In genomic region chrX:135003876-135004623, GRCh38 we compare ENCODE assay signal across 8 cellular contexts. TPM values are rescaled to one million over a fixed set of nuclear protein-coding genes. Genes with fewer than 3 reads are reported as not detected.
A peak's percentile ranks its signal among the peaks of the same experiment; 100 is the strongest.
DNase-seq lines count a peak whose midpoint lies in the region; ATAC-seq, FAIRE-seq and TF ChIP-seq lines count a peak whose summit lies in the region.

No MANE protein-coding gene starts in this region.

- FAIRE-seq in GM12891 (lab: Jason Lieb, UNC), result peak; percentile 95

- H3K4me3 ChIP-seq in ascending aorta (peak overlapping the region; percentile 23 to 51), right atrium auricular region (peak overlapping the region; percentile 28 to 37), psoas muscle (peak overlapping the region; percentile 61), urinary bladder (ENCODE audit: low read depth, low read length) (peak overlapping the region; percentile 39)

- ATAC-seq in HG02870 (IDR thresholded peaks at IDR 0.05; ENCODE audit: unreplicated experiment) (peak; percentile 89), psoas muscle (peak; percentile 97 to 100 (median 98))

- no peaks in the 10 kb centered on the region for H3K36me3 ChIP-seq in ascending aorta
- no peaks in the 10 kb centered on the region for H3K36me3 ChIP-seq in right atrium auricular region
- H3K36me3 ChIP-seq in psoas muscle (ENCODE audit: insufficient read depth in 1 of 2, low read depth in 1 of 2), result no peaks in the 10 kb centered on the region
- no peaks in the 10 kb centered on the region for H3K36me3 ChIP-seq in urinary bladder (ENCODE audit: insufficient read depth)

- H3K9me3 ChIP-seq in ascending aorta (no peaks in the 10 kb centered on the region), right atrium auricular region (no peaks in the 10 kb centered on the region), psoas muscle (no peaks in the 10 kb centered on the region)

- DNase-seq in GM12891 (ENCODE audit: insufficient read length, low spot score) (peak; percentile 46), NCI-H1694 (lab: John Stamatoyannopoulos, UW) (peak; percentile 86), T-helper 2 cell (peak; percentile 65 to 89 (median 77)), ascending aorta (ENCODE audit: low spot score in 2 of 2) (peak; percentile 61 to 95), right atrium auricular region (ENCODE audit: low spot score) (peak; percentile 92), psoas muscle (peak; percentile 88 to 94)

- H3K4me1 ChIP-seq in ascending aorta (peaks cover 0 to 9% of the 10 kb centered on the region in 2 donors), right atrium auricular region (peaks cover 0 to 4% of the 10 kb centered on the region in 2 donors), psoas muscle (no peaks in the 10 kb centered on the region), urinary bladder (ENCODE audit: insufficient read depth) (no peaks in the 10 kb centered on the region)

- 0 to 32% (median 1%) methylated on average over 26 to 35 of the region's 35 CpGs for WGBS in psoas muscle, 3 donors
- under 1% methylated on average over 35 of the region's 35 CpGs for WGBS in urinary bladder

- H3K27ac ChIP-seq in ascending aorta (peak overlapping the region; percentile 22 to 44), right atrium auricular region (peak overlapping the region in 1 of 2 donors; percentile 54), psoas muscle (peak overlapping the region; percentile 30), urinary bladder (ENCODE audit: low read depth) (no peak overlapping the region)

- TF ChIP-seq CTCF in ascending aorta (IDR thresholded peaks at IDR 0.05) (no peak), right atrium auricular region (IDR thresholded peaks at IDR 0.05) (no peak), psoas muscle (IDR thresholded peaks at IDR 0.05) (no peak)

- no peaks in the 10 kb centered on the region for H3K27me3 ChIP-seq in ascending aorta
- no peaks in the 10 kb centered on the region for H3K27me3 ChIP-seq in right atrium auricular region
- peaks cover 0 to 6% (median 0%) of the 10 kb centered on the region in 3 donors for H3K27me3 ChIP-seq in psoas muscle (ENCODE audit: insufficient read depth in 3 of 3, low read length in 2 of 3)

- TF ChIP-seq POLR2A in GM12891 (IDR thresholded peaks at IDR 0.05; ENCODE audit: low read depth, low read length), result no peak

- intact Hi-C loops in ascending aorta (cut with DNase I) (loop anchor here (1.0 kb wide), 1 partner anchor 17 kb away; no protein-coding TSS in a partner anchor), psoas muscle (cut with DNase I) (no loop called here)

TF ChIP-seq in GM12891, 5 proteins besides CTCF, POLR2A, EP300 and RAD21:
- no peak for TF ChIP-seq POLR2AphosphoS5 (IDR thresholded peaks at IDR 0.05; ENCODE audit: low read depth, low read length)
- TF ChIP-seq TAF1 (IDR thresholded peaks at IDR 0.05; ENCODE audit: low read depth, low read length), result no peak
- no peak for TF ChIP-seq POU2F2 (IDR thresholded peaks at IDR 0.05; ENCODE audit: low read depth, low read length)
- TF ChIP-seq SPI1 (IDR thresholded peaks at IDR 0.05; ENCODE audit: low read depth, low read length), result no peak
- TF ChIP-seq PAX5 (IDR thresholded peaks at IDR 0.05; ENCODE audit: insufficient read depth, low read length, severe bottlenecking), result no peak

RNA-seq across cellular contexts. Expression of gene SMIM10, which starts 13.3 kb away (rescaled TPM):
- 0.22 TPM for polyA plus RNA-seq in GM12891 (2012; ENCODE audit: low read depth, missing spikeins)
- total RNA-seq in ascending aorta (11.7 TPM), right atrium auricular region (1 to 10 TPM; 4.9 to 6.8 TPM), psoas muscle (1 to 10 TPM; 1.6 to 2.1 (median 2.0) TPM), urinary bladder (9.6 TPM)
- polyA plus RNA-seq in psoas muscle (1 to 10 TPM; 1.7 to 2.7 (median 2.6) TPM), urinary bladder (26.6 TPM)

RNA-seq across cellular contexts. Expression of gene RTL8B, which starts 18.3 kb away (rescaled TPM):
- not detected for polyA plus RNA-seq in GM12891 (2012; ENCODE audit: low read depth, missing spikeins)
- total RNA-seq in ascending aorta, result 25.5 TPM
- 10 to 100 TPM in 1 of 2 donors, 1 to 10 TPM in 1; 8.2 to 13.8 TPM for total RNA-seq in right atrium auricular region
- 10 to 100 TPM in 2 of 4 donors, 1 to 10 TPM in 2; 6.9 to 12.6 (median 11.1) TPM for total RNA-seq in psoas muscle
- polyA plus RNA-seq in psoas muscle, result 1 to 10 TPM; 5.2 to 6.3 (median 5.6) TPM
- 6.1 TPM for total RNA-seq in urinary bladder
- 26.2 TPM for polyA plus RNA-seq in urinary bladder

RNA-seq across cellular contexts. Expression of gene RTL8C, which starts 28.1 kb away (rescaled TPM):
- 19.3 TPM for polyA plus RNA-seq in GM12891 (2012; ENCODE audit: low read depth, missing spikeins)
- 96.7 TPM for total RNA-seq in ascending aorta
- total RNA-seq in right atrium auricular region, result 100 to 1,000 TPM; 177 to 187 TPM
- total RNA-seq in psoas muscle, result 100 to 1,000 TPM in 3 of 4 donors, 10 to 100 TPM in 1; 97.4 to 230 (median 149) TPM
- 100 to 1,000 TPM in 2 of 3 donors, 10 to 100 TPM in 1; 45.0 to 156 (median 102) TPM for polyA plus RNA-seq in psoas muscle
- 37.2 TPM for total RNA-seq in urinary bladder
- polyA plus RNA-seq in urinary bladder, result 235 TPM

RNA-seq across cellular contexts. Expression of gene RTL8A, which starts 47.9 kb away (rescaled TPM):
- polyA plus RNA-seq in GM12891 (2012; ENCODE audit: low read depth, missing spikeins), result 10.1 TPM
- total RNA-seq in ascending aorta, result 31.5 TPM
- total RNA-seq in right atrium auricular region, result 10 to 100 TPM; 27.5 to 40.3 TPM
- 10 to 100 TPM; 12.1 to 16.3 (median 15.6) TPM for total RNA-seq in psoas muscle
- 10 to 100 TPM; 27.0 to 60.0 (median 30.2) TPM for polyA plus RNA-seq in psoas muscle
- total RNA-seq in urinary bladder, result 5.2 TPM
- polyA plus RNA-seq in urinary bladder, result 136 TPM
